9 cellular contexts compared by ENCODE assay signal in genomic region chr13:46665630-46666482, GRCh38.
DNase-seq lines count a peak whose midpoint lies in the region; ATAC-seq and TF ChIP-seq lines count a peak whose summit lies in the region.
"Had no signal": no experiment of that assay in that cellular context is flagged by ENCODE, and none has a peak within 500 bp of the region (broad histone marks: within the 10 kb centered on the region; RNA-seq: fewer than 3 reads in every experiment).

No MANE protein-coding gene starts in this region.

- no peak for TF ChIP-seq POLR2A in sigmoid colon (IDR thresholded peaks at IDR 0.05)

- H3K36me3 ChIP-seq in HUES6 (ENCODE audit: control insufficient read depth, insufficient read depth, low read length) (no peaks in the 10 kb centered on the region), duodenal mucosa (ENCODE audit: control insufficient read depth in 1 of 2, insufficient read depth in 2 of 2, low read length in 2 of 2) (peaks cover 2 to 4% of the 10 kb centered on the region in 2 donors), sigmoid colon (no peaks in the 10 kb centered on the region), upper lobe of right lung (peaks cover 9% of the 10 kb centered on the region)

- H3K27ac ChIP-seq in HUES6 (ENCODE audit: low read depth, low read length): peak overlapping the region; percentile 48; the same call in 1 of the 2 replicates
- no peak overlapping the region for H3K27ac ChIP-seq in duodenal mucosa (ENCODE audit: low read depth, low read length)
- H3K27ac ChIP-seq in sigmoid colon: peak overlapping the region; percentile 35 to 77 (median 48)
- H3K27ac ChIP-seq in upper lobe of right lung: no peak overlapping the region

- DNase-seq in sigmoid colon (no peak), upper lobe of right lung (no peak), NCI-H2227 treated with DMSO at 0.1 percent for 48 hours (lab: John Stamatoyannopoulos, UW) (no peak), putamen (ENCODE audit: low spot score) (no peak), SHP77 treated with DMSO at 0.1 percent for 48 hours (lab: John Stamatoyannopoulos, UW) (no peak)
- DNase-seq: stimulated activated CD4-positive, alpha-beta T cell treated with anti-CD3 and anti-CD28 coated beads, Interleukin-15, amount 100 ng/mL, for 24 hours had no signal

- H3K27me3 ChIP-seq in HUES6 (ENCODE audit: control insufficient read depth, insufficient read depth, low read length) (no peaks in the 10 kb centered on the region), duodenal mucosa (ENCODE audit: control insufficient read depth in 1 of 2, insufficient read depth in 2 of 2, low read length in 2 of 2) (no peaks in the 10 kb centered on the region), sigmoid colon (no peaks in the 10 kb centered on the region), upper lobe of right lung (no peaks in the 10 kb centered on the region)

- WGBS in sigmoid colon, 2 donors: 12 to 34% methylated on average over 7 of the region's 7 CpGs

- TF ChIP-seq EP300 in sigmoid colon (IDR thresholded peaks at IDR 0.05): no peak

- H3K9me3 ChIP-seq in HUES6 (ENCODE audit: control insufficient read depth, insufficient read depth, low read depth, low read length) (no peaks in the 10 kb centered on the region), duodenal mucosa (ENCODE audit: control insufficient read depth in 1 of 2, low read length in 2 of 2) (no peaks in the 10 kb centered on the region), sigmoid colon (no peaks in the 10 kb centered on the region), upper lobe of right lung (no peaks in the 10 kb centered on the region)

- H3K4me1 ChIP-seq in HUES6 (ENCODE audit: control insufficient read depth, insufficient read depth, low read length) (peaks cover 58% of the 10 kb centered on the region), duodenal mucosa (ENCODE audit: control insufficient read depth in 1 of 2, insufficient read depth in 2 of 2, low read length in 2 of 2) (peaks cover 34 to 54% of the 10 kb centered on the region in 2 donors), sigmoid colon (peaks cover 0 to 71% (median 64%) of the 10 kb centered on the region in 4 donors), upper lobe of right lung (peaks cover 29% of the 10 kb centered on the region)

- intact Hi-C loops in sigmoid colon (cut with DNase I) (no loop called here), upper lobe of right lung (cut with DNase I) (no loop called here)

- ATAC-seq in GM18907 (IDR thresholded peaks at IDR 0.05; ENCODE audit: unreplicated experiment) (peak; percentile 47), upper lobe of right lung (no peak)

- TF ChIP-seq CTCF in sigmoid colon (IDR thresholded peaks at IDR 0.05): no peak
- TF ChIP-seq CTCF in upper lobe of right lung (IDR thresholded peaks at IDR 0.05): no peak

- no peak overlapping the region for H3K9ac ChIP-seq in HUES6 (ENCODE audit: low read length)
- H3K9ac ChIP-seq in duodenal mucosa (ENCODE audit: low read depth in 1 of 2, low read length in 2 of 2): peak overlapping the region; percentile 3 to 14

- H3K4me3 ChIP-seq in HUES6 (ENCODE audit: low read depth, low read length) (no peak overlapping the region), duodenal mucosa (ENCODE audit: low read depth in 1 of 2, low read length in 2 of 2) (no peak overlapping the region), sigmoid colon (no peak overlapping the region), upper lobe of right lung (no peak overlapping the region)

Comparison
In these comparisons a context has a peak if more than half of its experiments do, and no peak if none do; other contexts are left out.
1. H3K27ac ChIP-seq: peak in HUES6 (single experiment) and sigmoid colon (4 of 4); none in duodenal mucosa (single experiment) and upper lobe of right lung (single experiment).